ENCODE assay signal across 8 cellular contexts in the genomic region with DNA sequence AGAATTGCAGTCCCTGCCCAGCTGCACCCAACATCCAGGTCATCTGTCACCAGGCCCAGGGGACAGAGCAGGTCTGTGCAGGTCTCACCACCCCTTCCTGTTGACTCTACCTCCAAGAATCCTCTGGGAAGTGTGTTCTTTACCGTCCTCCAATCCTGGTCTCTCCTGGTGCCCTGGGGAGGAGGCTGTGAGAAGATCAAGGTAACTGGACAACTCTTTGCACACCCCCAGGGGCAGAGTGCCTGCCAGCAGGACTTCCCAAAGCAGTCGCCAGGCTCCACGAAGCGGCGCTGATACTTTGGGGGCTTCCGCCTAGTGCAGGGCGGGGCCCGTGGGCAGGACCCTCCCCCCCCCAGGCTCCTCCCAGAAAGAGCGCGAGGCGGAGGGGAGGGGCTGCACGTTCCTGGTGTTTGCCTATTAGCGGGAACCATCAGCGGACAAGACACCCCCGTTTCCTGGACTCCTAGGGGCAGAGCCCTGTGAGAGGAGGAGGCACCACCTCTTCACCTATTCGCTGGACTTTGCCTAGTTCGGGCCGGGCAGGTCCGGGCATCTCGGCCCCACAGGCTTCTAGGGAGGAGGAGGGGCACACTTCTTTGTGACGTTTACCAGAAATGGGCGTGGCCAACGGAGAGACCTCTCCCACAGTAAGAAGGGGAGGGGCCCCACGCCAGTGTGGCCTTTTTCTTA.
DNase-seq lines count a peak whose midpoint lies in the region; ATAC-seq and TF ChIP-seq lines count a peak whose summit lies in the region.

No MANE protein-coding gene starts in this region.

- H3K4me1 ChIP-seq in hepatocyte (ENCODE audit: insufficient read depth) (no peaks in the 10 kb centered on the region), rectal smooth muscle tissue (ENCODE audit: control insufficient read depth, insufficient read depth, low read length) (no peaks in the 10 kb centered on the region)
- H3K4me1 ChIP-seq in CD4-positive, alpha-beta memory T cell (ENCODE audit: insufficient read depth, low read length) = no peaks in the 10 kb centered on the region

- DNase-seq in hepatocyte (ENCODE audit: low spot score) = peak; percentile 94
- no peak for DNase-seq in CD4-positive, alpha-beta memory T cell
- DNase-seq in NCI-H2171 (lab: John Stamatoyannopoulos, UW) = no peak
- DNase-seq in AG08396 (ENCODE audit: low spot score) = no peak
- DNase-seq in OCI-M1 (lab: John Stamatoyannopoulos, UW) = no peak

- H3K9me2 ChIP-seq in hepatocyte (replicated peaks; ENCODE audit: insufficient read depth) = no peaks in the 10 kb centered on the region

- H4K20me1 ChIP-seq in hepatocyte (ENCODE audit: insufficient read depth, poor library complexity, severe bottlenecking) = no peaks in the 10 kb centered on the region

- intact Hi-C loops in CD4-positive, alpha-beta memory T cell (cut with micrococcal nuclease) = no loop called here

- peak overlapping the region; percentile 79 for H3K4me2 ChIP-seq in hepatocyte

- no peaks in the 10 kb centered on the region for H3K9me3 ChIP-seq in hepatocyte (ENCODE audit: low read depth)
- no peaks in the 10 kb centered on the region for H3K9me3 ChIP-seq in CD4-positive, alpha-beta memory T cell (ENCODE audit: control insufficient read depth in 1 of 2, low read length in 2 of 2)

- no peaks in the 10 kb centered on the region for H3K36me3 Mint-ChIP-seq in CD4-positive, alpha-beta memory T cell

- H3K4me3 Mint-ChIP-seq in CD4-positive, alpha-beta memory T cell = peak overlapping the region in 2 of 8 donors; percentile 34 to 63

- ATAC-seq in HG03521 (IDR thresholded peaks at IDR 0.05; ENCODE audit: unreplicated experiment) (peak; percentile 51), SK-N-SH treated with all-trans-retinoic acid at 6 μM for 48 hours (peak; percentile 86)

- peaks cover 0 to 3% (median under 1%) of the 10 kb centered on the region in 4 donors for H3K4me1 Mint-ChIP-seq in CD4-positive, alpha-beta memory T cell

- peak overlapping the region; percentile 78 for H3K4me3 ChIP-seq in hepatocyte
- H3K4me3 ChIP-seq in rectal smooth muscle tissue (ENCODE audit: low read length) = peak overlapping the region; percentile 62
- H3K4me3 ChIP-seq in CD4-positive, alpha-beta memory T cell (ENCODE audit: low read length in 2 of 2) = no peak overlapping the region

- no peaks in the 10 kb centered on the region for H3K36me3 ChIP-seq in hepatocyte (replicated peaks; ENCODE audit: insufficient read depth, low read depth)
- H3K36me3 ChIP-seq in rectal smooth muscle tissue (ENCODE audit: control insufficient read depth, insufficient read depth, low read length) = no peaks in the 10 kb centered on the region
- H3K36me3 ChIP-seq in CD4-positive, alpha-beta memory T cell (ENCODE audit: insufficient read depth, low read length) = no peaks in the 10 kb centered on the region

- H3K27me3 Mint-ChIP-seq in CD4-positive, alpha-beta memory T cell = peaks cover 4 to 10% of the 10 kb centered on the region in 2 donors

- POLR2A ChIA-PET in CD4-positive, alpha-beta memory T cell (lab: Charles Lee; ENCODE audit: partially characterized antibody) = no interaction called here

- peak overlapping the region; percentile 85 for H3K27ac ChIP-seq in hepatocyte
- H3K27ac ChIP-seq in rectal smooth muscle tissue (ENCODE audit: low read depth, low read length) = peak overlapping the region; percentile 53
- H3K27ac ChIP-seq in CD4-positive, alpha-beta memory T cell (ENCODE audit: low read depth, low read length) = no peak overlapping the region

- CTCF ChIA-PET in CD4-positive, alpha-beta memory T cell (lab: Charles Lee; ENCODE audit: partially characterized antibody) = no interaction called here

- no peak overlapping the region for H3K27ac Mint-ChIP-seq in CD4-positive, alpha-beta memory T cell

- H3K9ac ChIP-seq in rectal smooth muscle tissue (ENCODE audit: low read length) = no peak overlapping the region

- 2% methylated on average over 23 of the region's 24 CpGs for WGBS in hepatocyte (ENCODE audit: low lambda C conversion rate, missing lambda C conversion rate)

- H2AFZ ChIP-seq in hepatocyte = peak overlapping the region; percentile 82

- peaks cover 9% of the 10 kb centered on the region for H3K27me3 ChIP-seq in hepatocyte
- H3K27me3 ChIP-seq in rectal smooth muscle tissue (ENCODE audit: control insufficient read depth, insufficient read depth, low read length) = no peaks in the 10 kb centered on the region
- H3K27me3 ChIP-seq in CD4-positive, alpha-beta memory T cell (ENCODE audit: insufficient read depth, low read length) = no peaks in the 10 kb centered on the region

- TF ChIP-seq CTCF in hepatocyte (IDR thresholded peaks at IDR 0.05; ENCODE audit: poor library complexity) = no peak

- no peaks in the 10 kb centered on the region for H3K79me2 ChIP-seq in hepatocyte

- H3K9me3 Mint-ChIP-seq in CD4-positive, alpha-beta memory T cell = peaks cover 0 to 11% (median 3%) of the 10 kb centered on the region in 8 donors

TF ChIP-seq in SK-N-SH treated with all-trans-retinoic acid at 6 μM for 48 hours, 23 proteins besides CTCF, POLR2A, EP300 and RAD21 (continues in another document):
- TF ChIP-seq ZNF8 (CRISPR knock-in tag; IDR thresholded peaks at IDR 0.05) (no peak), RARB (CRISPR knock-in tag; IDR thresholded peaks at IDR 0.05) (no peak), TCF4 (CRISPR knock-in tag; IDR thresholded peaks at IDR 0.05; ENCODE audit: borderline replicate concordance) (no peak), PPARA (CRISPR knock-in tag; IDR thresholded peaks at IDR 0.05; ENCODE audit: borderline replicate concordance) (no peak), ZC3H10 (CRISPR knock-in tag; IDR thresholded peaks at IDR 0.05) (no peak), TOX (CRISPR knock-in tag; IDR thresholded peaks at IDR 0.05; ENCODE audit: borderline replicate concordance) (no peak), ZFP30 (CRISPR knock-in tag; IDR thresholded peaks at IDR 0.05) (no peak)
- TF ChIP-seq, protein P1, sequence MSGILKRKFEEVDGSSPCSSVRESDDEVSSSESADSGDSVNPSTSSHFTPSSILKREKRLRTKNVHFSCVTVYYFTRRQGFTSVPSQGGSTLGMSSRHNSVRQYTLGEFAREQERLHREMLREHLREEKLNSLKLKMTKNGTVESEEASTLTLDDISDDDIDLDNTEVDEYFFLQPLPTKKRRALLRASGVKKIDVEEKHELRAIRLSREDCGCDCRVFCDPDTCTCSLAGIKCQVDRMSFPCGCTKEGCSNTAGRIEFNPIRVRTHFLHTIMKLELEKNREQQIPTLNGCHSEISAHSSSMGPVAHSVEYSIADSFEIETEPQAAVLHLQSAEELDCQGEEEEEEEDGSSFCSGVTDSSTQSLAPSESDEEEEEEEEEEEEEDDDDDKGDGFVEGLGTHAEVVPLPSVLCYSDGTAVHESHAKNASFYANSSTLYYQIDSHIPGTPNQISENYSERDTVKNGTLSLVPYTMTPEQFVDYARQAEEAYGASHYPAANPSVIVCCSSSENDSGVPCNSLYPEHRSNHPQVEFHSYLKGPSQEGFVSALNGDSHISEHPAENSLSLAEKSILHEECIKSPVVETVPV (CRISPR knock-in tag; IDR thresholded peaks at IDR 0.05) = no peak
- TF ChIP-seq, protein P2, sequence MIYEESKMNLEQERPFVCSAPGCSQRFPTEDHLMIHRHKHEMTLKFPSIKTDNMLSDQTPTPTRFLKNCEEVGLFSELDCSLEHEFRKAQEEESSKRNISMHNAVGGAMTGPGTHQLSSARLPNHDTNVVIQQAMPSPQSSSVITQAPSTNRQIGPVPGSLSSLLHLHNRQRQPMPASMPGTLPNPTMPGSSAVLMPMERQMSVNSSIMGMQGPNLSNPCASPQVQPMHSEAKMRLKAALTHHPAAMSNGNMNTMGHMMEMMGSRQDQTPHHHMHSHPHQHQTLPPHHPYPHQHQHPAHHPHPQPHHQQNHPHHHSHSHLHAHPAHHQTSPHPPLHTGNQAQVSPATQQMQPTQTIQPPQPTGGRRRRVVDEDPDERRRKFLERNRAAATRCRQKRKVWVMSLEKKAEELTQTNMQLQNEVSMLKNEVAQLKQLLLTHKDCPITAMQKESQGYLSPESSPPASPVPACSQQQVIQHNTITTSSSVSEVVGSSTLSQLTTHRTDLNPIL (CRISPR knock-in tag; IDR thresholded peaks at IDR 0.05; ENCODE audit: low read depth) = no peak
- TF ChIP-seq, protein P3, sequence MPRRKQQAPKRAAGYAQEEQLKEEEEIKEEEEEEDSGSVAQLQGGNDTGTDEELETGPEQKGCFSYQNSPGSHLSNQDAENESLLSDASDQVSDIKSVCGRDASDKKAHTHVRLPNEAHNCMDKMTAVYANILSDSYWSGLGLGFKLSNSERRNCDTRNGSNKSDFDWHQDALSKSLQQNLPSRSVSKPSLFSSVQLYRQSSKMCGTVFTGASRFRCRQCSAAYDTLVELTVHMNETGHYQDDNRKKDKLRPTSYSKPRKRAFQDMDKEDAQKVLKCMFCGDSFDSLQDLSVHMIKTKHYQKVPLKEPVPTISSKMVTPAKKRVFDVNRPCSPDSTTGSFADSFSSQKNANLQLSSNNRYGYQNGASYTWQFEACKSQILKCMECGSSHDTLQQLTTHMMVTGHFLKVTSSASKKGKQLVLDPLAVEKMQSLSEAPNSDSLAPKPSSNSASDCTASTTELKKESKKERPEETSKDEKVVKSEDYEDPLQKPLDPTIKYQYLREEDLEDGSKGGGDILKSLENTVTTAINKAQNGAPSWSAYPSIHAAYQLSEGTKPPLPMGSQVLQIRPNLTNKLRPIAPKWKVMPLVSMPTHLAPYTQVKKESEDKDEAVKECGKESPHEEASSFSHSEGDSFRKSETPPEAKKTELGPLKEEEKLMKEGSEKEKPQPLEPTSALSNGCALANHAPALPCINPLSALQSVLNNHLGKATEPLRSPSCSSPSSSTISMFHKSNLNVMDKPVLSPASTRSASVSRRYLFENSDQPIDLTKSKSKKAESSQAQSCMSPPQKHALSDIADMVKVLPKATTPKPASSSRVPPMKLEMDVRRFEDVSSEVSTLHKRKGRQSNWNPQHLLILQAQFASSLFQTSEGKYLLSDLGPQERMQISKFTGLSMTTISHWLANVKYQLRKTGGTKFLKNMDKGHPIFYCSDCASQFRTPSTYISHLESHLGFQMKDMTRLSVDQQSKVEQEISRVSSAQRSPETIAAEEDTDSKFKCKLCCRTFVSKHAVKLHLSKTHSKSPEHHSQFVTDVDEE (CRISPR knock-in tag; IDR thresholded peaks at IDR 0.05) = no peak
- TF ChIP-seq, protein P4, sequence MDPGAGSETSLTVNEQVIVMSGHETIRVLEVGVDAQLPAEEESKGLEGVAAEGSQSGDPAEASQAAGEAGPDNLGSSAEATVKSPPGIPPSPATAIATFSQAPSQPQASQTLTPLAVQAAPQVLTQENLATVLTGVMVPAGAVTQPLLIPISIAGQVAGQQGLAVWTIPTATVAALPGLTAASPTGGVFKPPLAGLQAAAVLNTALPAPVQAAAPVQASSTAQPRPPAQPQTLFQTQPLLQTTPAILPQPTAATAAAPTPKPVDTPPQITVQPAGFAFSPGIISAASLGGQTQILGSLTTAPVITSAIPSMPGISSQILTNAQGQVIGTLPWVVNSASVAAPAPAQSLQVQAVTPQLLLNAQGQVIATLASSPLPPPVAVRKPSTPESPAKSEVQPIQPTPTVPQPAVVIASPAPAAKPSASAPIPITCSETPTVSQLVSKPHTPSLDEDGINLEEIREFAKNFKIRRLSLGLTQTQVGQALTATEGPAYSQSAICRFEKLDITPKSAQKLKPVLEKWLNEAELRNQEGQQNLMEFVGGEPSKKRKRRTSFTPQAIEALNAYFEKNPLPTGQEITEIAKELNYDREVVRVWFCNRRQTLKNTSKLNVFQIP (CRISPR knock-in tag; IDR thresholded peaks at IDR 0.05; ENCODE audit: borderline replicate concordance, low read depth) = no peak

Comparison
In these comparisons a context has a peak if more than half of its experiments do, and no peak if none do; other contexts are left out.
1. H3K4me3 ChIP-seq: peak in hepatocyte (single experiment) and rectal smooth muscle tissue (single experiment); none in CD4-positive, alpha-beta memory T cell (0 of 2).